ENCODE assay signal across 22 cellular contexts in the genomic region with DNA sequence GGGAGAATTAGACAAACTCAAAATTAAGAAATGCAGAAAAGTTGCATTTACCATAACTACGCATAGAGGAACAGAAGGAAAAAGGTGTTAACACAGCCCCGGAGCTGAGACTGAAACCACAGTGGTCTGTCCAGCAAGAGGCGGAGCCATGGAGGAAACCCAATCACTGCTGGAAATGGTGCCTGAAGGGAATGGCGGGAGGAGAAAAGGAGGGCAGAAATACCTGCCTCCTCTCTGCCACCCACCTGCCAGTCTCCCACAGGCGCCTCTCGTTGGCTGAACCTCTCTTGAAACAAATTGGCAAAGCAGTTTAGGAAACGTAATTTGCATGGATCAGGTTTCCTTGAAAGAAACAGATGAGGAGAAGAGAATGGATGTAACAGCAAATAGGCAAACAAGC. TPM values are rescaled to one million over a fixed set of nuclear protein-coding genes. Genes with fewer than 3 reads are reported as not detected.
DNase-seq lines count a peak whose midpoint lies in the region; ATAC-seq and TF ChIP-seq lines count a peak whose summit lies in the region.
"Had no signal": no experiment of that assay in that cellular context is flagged by ENCODE, and none has a peak within 500 bp of the region (broad histone marks: within the 10 kb centered on the region; RNA-seq: fewer than 3 reads in every experiment).

No MANE protein-coding gene starts in this region.

- no peak for TF ChIP-seq POLR2A in vagina (IDR thresholded peaks at IDR 0.05)

- H3K4me3 ChIP-seq in H7 (ENCODE audit: insufficient read depth, low read depth, low read length) (no peak overlapping the region), left lung (no peak overlapping the region), vagina (no peak overlapping the region)
- H3K4me3 ChIP-seq: BLaER1, gastroesophageal sphincter, HAP-1, mucosa of descending colon had no signal

- H3K27ac ChIP-seq in left lung (no peak overlapping the region), vagina (no peak overlapping the region)
- H3K27ac ChIP-seq: BLaER1, gastroesophageal sphincter, KMS-11 had no signal

- no peaks in the 10 kb centered on the region for H3K36me3 ChIP-seq in H7 (replicated peaks; ENCODE audit: control insufficient read depth, insufficient read depth, low read length)
- no peaks in the 10 kb centered on the region for H3K36me3 ChIP-seq in left lung
- H3K36me3 ChIP-seq in vagina = no peaks in the 10 kb centered on the region
- H3K36me3 ChIP-seq: BLaER1, gastroesophageal sphincter, HAP-1 had no signal

- H3K9me3 ChIP-seq in left lung = no peaks in the 10 kb centered on the region
- H3K9me3 ChIP-seq in vagina = no peaks in the 10 kb centered on the region
- H3K9me3 ChIP-seq: BLaER1, gastroesophageal sphincter, HAP-1, mucosa of descending colon had no signal

- peaks cover 0 to 10% of the 10 kb centered on the region in 2 donors for H3K4me1 ChIP-seq in left lung
- H3K4me1 ChIP-seq in vagina = no peaks in the 10 kb centered on the region
- H3K4me1 ChIP-seq: gastroesophageal sphincter, HAP-1 had no signal

- intact Hi-C loops in left lung (cut with DNase I) = no loop called here
- intact Hi-C loops in vagina (cut with DNase I) = no loop called here

- H3K27me3 ChIP-seq in H7 (ENCODE audit: control insufficient read depth, insufficient read depth, low read length) (no peaks in the 10 kb centered on the region), left lung (no peaks in the 10 kb centered on the region), vagina (no peaks in the 10 kb centered on the region)
- H3K27me3 ChIP-seq: BLaER1, gastroesophageal sphincter had no signal

- DNase-seq in H7 (peak; percentile 74), NCI-H2029 treated with DMSO at 0.1 percent for 48 hours (lab: John Stamatoyannopoulos, UW) (peak; percentile 69), left lung (no peak), EL (no peak), vagina (ENCODE audit: extremely low spot score in 2 of 2) (no peak)
- no peak for DNase-seq in activated naive CD4-positive, alpha-beta T cell treated with anti-CD3 and anti-CD28 coated beads, Interleukin-2, amount 50 U/mL, for 16 hours
- DNase-seq in activated CD8-positive, alpha-beta memory T cell treated with anti-CD3 and anti-CD28 coated beads, Interleukin-2, amount 50 U/mL, for 4 hours = no peak
- DNase-seq: activated CD4-positive, alpha-beta T cell treated with anti-CD3 and anti-CD28 coated beads for 4 hours; activated T-cell treated with anti-CD3 and anti-CD28 coated beads, Interleukin-2, amount 50 U/mL, for 4 hours; cerebellar nuclear complex; DND-41; islet precursor cell; mucosa of descending colon; stimulated activated CD4-positive, alpha-beta T cell treated with anti-CD3 and anti-CD28 coated beads, Interleukin-12 subunit alpha, Interleukin-12 subunit beta, amount 100 ng/mL, for 4 hours; T-helper 1 cell had no signal

- TF ChIP-seq CTCF in left lung (IDR thresholded peaks at IDR 0.05) (no peak), vagina (IDR thresholded peaks at IDR 0.05) (no peak)

- ATAC-seq in SK-N-SH treated with all-trans-retinoic acid at 6 μM for 48 hours (peak; percentile 50), left lung (peak; percentile 24)
- ATAC-seq: activated T-cell treated with anti-CD3 and anti-CD28 coated beads, Interleukin-2, amount 50 U/mL, for 4 hours; gastroesophageal sphincter; mucosa of descending colon had no signal

TF ChIP-seq in SK-N-SH treated with all-trans-retinoic acid at 6 μM for 48 hours, 23 proteins besides CTCF, POLR2A, EP300 and RAD21:
- TF ChIP-seq CSDC2 (CRISPR knock-in tag; IDR thresholded peaks at IDR 0.05) (no peak), ZFP30 (CRISPR knock-in tag; IDR thresholded peaks at IDR 0.05) (no peak), PPARA (CRISPR knock-in tag; IDR thresholded peaks at IDR 0.05; ENCODE audit: borderline replicate concordance) (no peak)

RNA-seq across cellular contexts. Expression of a gene that starts 9.7 kb away (rescaled TPM):
- total RNA-seq in H7 (2014; rRNA removed; shearing (Covaris generic)) = not detected in 2 replicates
- total RNA-seq in left lung (not detected), vagina (not detected)
- total RNA-seq: activated T-cell treated with anti-CD3 and anti-CD28 coated beads, Interleukin-2, amount 50 U/mL, for 4 hours; endothelial cell of umbilical vein; gastroesophageal sphincter; mucosa of descending colon; osteocyte had no signal

RNA-seq across cellular contexts. Expression of a gene that starts 11.9 kb away (rescaled TPM):
- 9.3 and 10.0 TPM in 2 replicates for total RNA-seq in H7 (2014; rRNA removed; shearing (Covaris generic))
- 10 to 100 TPM; 11.0 to 13.1 TPM for total RNA-seq in left lung
- total RNA-seq in vagina = 11.8 TPM

Comparison
In these comparisons a context has a peak if more than half of its experiments do, and no peak if none do; other contexts are left out.
1. DNase-seq: peak in H7 (single experiment) and NCI-H2029 treated with DMSO at 0.1 percent for 48 hours (single experiment); none in left lung (0 of 2), EL (single experiment), activated naive CD4-positive, alpha-beta T cell treated with anti-CD3 and anti-CD28 coated beads, Interleukin-2, amount 50 U/mL, for 16 hours (single experiment), vagina (0 of 2) and activated CD8-positive, alpha-beta memory T cell treated with anti-CD3 and anti-CD28 coated beads, Interleukin-2, amount 50 U/mL, for 4 hours (single experiment).